35 cellular contexts compared by ENCODE assay signal in the genomic region with DNA sequence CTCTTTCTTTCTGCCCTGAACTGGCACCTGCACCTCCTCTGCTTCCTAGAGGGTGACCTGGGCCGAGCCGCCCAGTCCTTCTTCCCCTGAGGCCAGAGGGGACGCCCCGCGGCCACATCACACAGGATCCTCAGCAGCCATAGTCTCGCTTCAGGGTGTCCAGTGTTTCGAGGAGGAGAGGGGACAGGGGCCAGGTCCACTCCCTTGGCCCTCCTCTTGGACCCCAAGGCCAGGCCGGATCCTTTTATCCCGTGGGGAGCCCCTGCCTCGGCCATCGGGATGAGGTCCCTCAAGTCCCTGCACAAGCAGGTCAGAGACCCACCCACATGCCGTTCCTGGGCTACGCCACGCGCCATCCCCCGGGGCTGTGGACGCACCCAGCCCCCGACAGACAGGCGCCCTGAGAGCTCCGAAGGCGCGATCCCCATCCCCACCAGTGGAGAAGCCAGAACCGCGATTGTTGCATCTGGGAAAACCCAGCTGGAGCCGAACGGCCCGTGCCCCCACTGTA. TPM values are rescaled to one million over a fixed set of nuclear protein-coding genes. Genes with fewer than 3 reads are reported as not detected.
DNase-seq lines count a peak whose midpoint lies in the region; ATAC-seq, FAIRE-seq and TF ChIP-seq lines count a peak whose summit lies in the region.
"Had no signal": no experiment of that assay in that cellular context is flagged by ENCODE, and none has a peak within 500 bp of the region (broad histone marks: within the 10 kb centered on the region; RNA-seq: fewer than 3 reads in every experiment).

No MANE protein-coding gene starts in this region.

- H3K4me2 ChIP-seq in HepG2 (ENCODE audit: low read depth, low read length), result no peak overlapping the region
- H3K4me2 ChIP-seq: BLaER1 treated with 17β-estradiol and CSF1 and Interleukin-3, amounts not matched to agents 10 nM and 100 nM had no signal

- peaks cover 12% of the 10 kb centered on the region for H3K36me3 Mint-ChIP-seq in Calu3 (ENCODE audit: insufficient read depth, unreplicated experiment)

- intact Hi-C loops in HepG2 (cut with micrococcal nuclease; ENCODE audit: unreplicated experiment) (no loop called here), sigmoid colon (cut with DNase I) (no loop called here), Calu3 (cut with micrococcal nuclease; ENCODE audit: unreplicated experiment) (no loop called here)

- TF ChIP-seq POLR2A in HepG2 (IDR thresholded peaks at IDR 0.05; ENCODE audit: insufficient read depth in 1 of 2, low read depth in 2 of 2, low read length in 2 of 2) (0 out of 4 replicates have a peak, but pooled peaks of 1 of the 2 experiments have one; percentile 24), sigmoid colon (IDR thresholded peaks at IDR 0.05) (no peak)

- H3K4me3 ChIP-seq in H7 (ENCODE audit: insufficient read depth, low read depth, low read length) (no peak overlapping the region), HepG2 (replicated peaks in 1 of 3; ENCODE audit: insufficient read depth in 1 of 3, low read depth in 2 of 3, low read length in 3 of 3) (no peak overlapping the region), sigmoid colon (no peak overlapping the region)
- H3K4me3 ChIP-seq: BLaER1 treated with 17β-estradiol and CSF1 and Interleukin-3, amounts not matched to agents 10 nM and 100 nM; esophagus squamous epithelium; GM23248; heart right ventricle; K562; ovary; tibial artery had no signal

- TF ChIP-seq CTCF in HepG2 (CRISPR knock-in tag; IDR thresholded peaks at IDR 0.05), result no peak
- no peak for TF ChIP-seq CTCF in sigmoid colon (IDR thresholded peaks at IDR 0.05)
- no peak for TF ChIP-seq CTCF in Calu3 (IDR thresholded peaks at IDR 0.05; ENCODE audit: unreplicated experiment)

- CTCF ChIA-PET in HepG2 (lab: Yijun Ruan, JAX; ENCODE audit: low intra/inter-chr PET ratio, low total read pairs), result no interaction called here
- CTCF ChIA-PET in Calu3 (lab: Charles Lee), result interaction anchor here (0.5 kb wide), 1 partner anchor 187 kb away, joined by 8 read pairs; no protein-coding TSS in a partner anchor

- H3K4me1 ChIP-seq in HepG2 (ENCODE audit: insufficient read depth, low read length) (peaks cover 36% of the 10 kb centered on the region), sigmoid colon (peaks cover 0 to 14% (median 7%) of the 10 kb centered on the region in 4 donors)
- H3K4me1 ChIP-seq: foreskin keratinocyte had no signal

- POLR2A ChIA-PET in HepG2 (lab: Yijun Ruan, JAX), result no interaction called here

- H3K9me3 Mint-ChIP-seq in Calu3 (ENCODE audit: low read depth, unreplicated experiment), result no peaks in the 10 kb centered on the region
- H3K9me3 Mint-ChIP-seq: activated CD4-positive, alpha-beta memory T cell treated with anti-CD3 and anti-CD28 coated beads for 36 hours; activated T-helper 1 cell treated with anti-CD3 and anti-CD28 coated beads, Interleukin-12 subunit alpha, Interleukin-12 subunit beta, Interleukin-2, Interleukin-4 antibody, amounts not matched to agents 30 ng/mL and 10 ng/mL and 1 ng/mL, durations not matched to agents 14 hours and 24 hours and 36 hours; nephron had no signal

- H3K27me3 ChIP-seq in H7 (ENCODE audit: control insufficient read depth, insufficient read depth, low read length), result no peaks in the 10 kb centered on the region
- no peaks in the 10 kb centered on the region for H3K27me3 ChIP-seq in HepG2 (ENCODE audit: control insufficient read depth in 1 of 2, insufficient read depth in 2 of 2, low read length in 2 of 2)
- H3K27me3 ChIP-seq in sigmoid colon, result peaks cover 7 to 24% (median 12%) of the 10 kb centered on the region in 3 donors
- H3K27me3 ChIP-seq: foreskin keratinocyte, ovary had no signal

- BruUV-seq in HepG2 (replicated peaks; lab: Mats Ljungman, UMichigan), result no TSS peak
- no TSS peak for BruUV-seq in Calu3 (replicated peaks; lab: Mats Ljungman, UMichigan)

- H3K9me3 ChIP-seq in HepG2 (ENCODE audit: low read length) (no peaks in the 10 kb centered on the region), sigmoid colon (no peaks in the 10 kb centered on the region)
- H3K9me3 ChIP-seq: BLaER1 treated with 17β-estradiol and CSF1 and Interleukin-3, amounts not matched to agents 10 nM and 100 nM; Caco-2; esophagus squamous epithelium; heart right ventricle; ovary; tibial artery had no signal

- no peak for TF ChIP-seq RAD21 in HepG2 (CRISPR knock-in tag; IDR thresholded peaks at IDR 0.05)

- no peak overlapping the region for H3K4me3 Mint-ChIP-seq in Calu3 (ENCODE audit: low read depth, unreplicated experiment)
- H3K4me3 Mint-ChIP-seq: activated CD4-positive, alpha-beta memory T cell treated with anti-CD3 and anti-CD28 coated beads for 36 hours; activated T-helper 1 cell treated with anti-CD3 and anti-CD28 coated beads, Interleukin-12 subunit alpha, Interleukin-12 subunit beta, Interleukin-2, Interleukin-4 antibody, amounts not matched to agents 30 ng/mL and 10 ng/mL and 1 ng/mL, durations not matched to agents 14 hours and 24 hours and 36 hours; nephron had no signal

- no peak overlapping the region for H2AFZ ChIP-seq in HepG2 (ENCODE audit: low read length)
- H2AFZ ChIP-seq: GM23248 had no signal

- DNase-seq in DMS53 (lab: John Stamatoyannopoulos, UW) (peak; percentile 66), DMS53 treated with DMSO at 0.1 percent for 48 hours (lab: John Stamatoyannopoulos, UW; ENCODE audit: unreplicated experiment) (no peak), H7 (peak; percentile 76), HepG2 (ENCODE audit: low spot score) (no peak), sigmoid colon (peak; percentile 55), occipital lobe (lab: John Stamatoyannopoulos, UW) (no peak), Calu3 (no peak)
- DNase-seq: activated CD4-positive, alpha-beta memory T cell treated with anti-CD3 and anti-CD28 coated beads for 36 hours; activated CD4-positive, alpha-beta T cell treated with anti-CD3 and anti-CD28 coated beads for 1 hour; activated CD8-positive, alpha-beta memory T cell treated with anti-CD3 and anti-CD28 coated beads, Interleukin-2, amount 50 U/mL, for 4 hours; activated naive CD4-positive, alpha-beta T cell treated with anti-CD3 and anti-CD28 coated beads, Interleukin-2, amount 50 U/mL, for 16 hours; Caco-2; DND-41; esophagus squamous epithelium; foreskin keratinocyte; GF-D8; GM23248; heart right ventricle; kidney glomerular epithelial cell; NCI-H1048; NCI-H1694 treated with DMSO at 0.1 percent for 48 hours; NCI-H446 treated with DMSO at 0.1 percent for 48 hours; OCI-M1; stimulated activated CD4-positive, alpha-beta T cell treated with anti-CD3 and anti-CD28 coated beads, Interleukin-4, amount 100 ng/mL, for 1 hour; T-helper 2 cell had no signal

- H3K9ac ChIP-seq in HepG2 (ENCODE audit: insufficient read depth, low read depth, low read length), result no peak overlapping the region
- H3K9ac ChIP-seq: BLaER1 treated with 17β-estradiol and CSF1 and Interleukin-3, amounts not matched to agents 10 nM and 100 nM; GM23248 had no signal

- H4K20me1 ChIP-seq in HepG2 (ENCODE audit: insufficient read depth, low read length), result no peaks in the 10 kb centered on the region

- no peak overlapping the region for H3K27ac Mint-ChIP-seq in Calu3 (ENCODE audit: unreplicated experiment)
- H3K27ac Mint-ChIP-seq: activated CD4-positive, alpha-beta memory T cell treated with anti-CD3 and anti-CD28 coated beads for 36 hours; activated T-helper 1 cell treated with anti-CD3 and anti-CD28 coated beads, Interleukin-12 subunit alpha, Interleukin-12 subunit beta, Interleukin-2, Interleukin-4 antibody, amounts not matched to agents 30 ng/mL and 10 ng/mL and 1 ng/mL, durations not matched to agents 14 hours and 24 hours and 36 hours; nephron had no signal

- H3K79me2 ChIP-seq in HepG2 (ENCODE audit: insufficient read depth, low read length), result no peaks in the 10 kb centered on the region

- H3K4me1 Mint-ChIP-seq in Calu3 (ENCODE audit: low read depth, unreplicated experiment), result peaks cover 8% of the 10 kb centered on the region

- TF ChIP-seq EP300 in HepG2 (IDR thresholded peaks at IDR 0.05; ENCODE audit: low read depth in 2 of 2, low read length in 2 of 2), result no peak
- TF ChIP-seq EP300 in HepG2 (CRISPR knock-in tag; IDR thresholded peaks at IDR 0.05; ENCODE audit: borderline replicate concordance), result no peak
- no peak for TF ChIP-seq EP300 in sigmoid colon (IDR thresholded peaks at IDR 0.05)

- in situ Hi-C loops in HepG2 (cut with HindIII; ENCODE audit: extremely low pct_ligation_motif_present, low pct_unique_long_range_greater_than_20kb), result no loop called here

- FAIRE-seq in HepG2 (lab: Jason Lieb, UNC), result no peak
- FAIRE-seq: K562 had no signal

- H3K36me3 ChIP-seq in H7 (replicated peaks; ENCODE audit: control insufficient read depth, insufficient read depth, low read length), result no peaks in the 10 kb centered on the region
- H3K36me3 ChIP-seq in HepG2 (replicated peaks in 1 of 2; ENCODE audit: control insufficient read depth in 1 of 2, insufficient read depth in 2 of 2, low read length in 2 of 2), result no peaks in the 10 kb centered on the region; a peak in 1 of 5 replicates
- peaks cover 0 to 21% (median 8%) of the 10 kb centered on the region in 4 donors for H3K36me3 ChIP-seq in sigmoid colon
- H3K36me3 ChIP-seq: ovary had no signal

- H3K27ac ChIP-seq in HepG2 (ENCODE audit: extremely low read length, insufficient read depth, low read length) (no peak overlapping the region), sigmoid colon (no peak overlapping the region)
- H3K27ac ChIP-seq: BLaER1 treated with 17β-estradiol and CSF1 and Interleukin-3, amounts not matched to agents 10 nM and 100 nM; esophagus squamous epithelium; foreskin keratinocyte; GM23248; heart right ventricle; ovary; RWPE1; tibial artery had no signal

- no peaks in the 10 kb centered on the region for H3K27me3 Mint-ChIP-seq in Calu3 (ENCODE audit: unreplicated experiment)
- H3K27me3 Mint-ChIP-seq: activated CD4-positive, alpha-beta memory T cell treated with anti-CD3 and anti-CD28 coated beads for 36 hours had no signal

- ATAC-seq in HepG2, result no peak
- ATAC-seq in HG03097 (IDR thresholded peaks at IDR 0.05; ENCODE audit: low FRiP score, unreplicated experiment), result no peak
- ATAC-seq: foreskin keratinocyte, K562 had no signal

- WGBS in HepG2 (ENCODE audit: low lambda C conversion rate), result 95% methylated on average over 25 of the region's 27 CpGs
- 95 to 96% methylated on average over 27 of the region's 27 CpGs for WGBS in sigmoid colon, 2 donors

RNA-seq across cellular contexts. Expression of gene BHLHA15, which starts 3.6 kb away (rescaled TPM):
- 0.90 and 2.8 TPM in 2 replicates for total RNA-seq in H7 (2014; rRNA removed; shearing (Covaris generic))
- total RNA-seq in HepG2 (2016; rRNA removed; fragmentation: Illumina TruSeq; extraction: Trizol), result 4.4 and 6.1 TPM in 2 replicates
- 0.44 and 1.3 TPM in 2 replicates for total RNA-seq in HepG2 (2016; cell fraction: cytosol; rRNA removed; fragmentation: Illumina TruSeq; extraction: Trizol; ENCODE audit: low read depth)
- total RNA-seq in HepG2 (2016; cell fraction: insoluble cytoplasmic fraction; rRNA removed; fragmentation: Illumina TruSeq; extraction: Trizol), result 4.0 and 5.3 TPM in 2 replicates
- 2.9 and 3.3 TPM in 2 replicates for total RNA-seq in HepG2 (2016; cell fraction: membrane; rRNA removed; fragmentation: Illumina TruSeq; extraction: Trizol)
- 3.8 and 5.3 TPM in 2 replicates for total RNA-seq in HepG2 (2016; cell fraction: nucleus; rRNA removed; fragmentation: Illumina TruSeq; extraction: Trizol)
- 1.9 and 2.3 TPM in 2 replicates for polyA plus RNA-seq in HepG2 (2011; rRNA removed)
- 2.0 and 3.2 TPM in 2 replicates for polyA plus RNA-seq in HepG2 (2011; cell fraction: cytosol; rRNA removed)
- polyA plus RNA-seq in HepG2 (2011; cell fraction: nucleus; rRNA removed), result 2.5 and 3.0 TPM in 2 replicates
- 0.83 and 1.6 TPM in 2 replicates for polyA plus RNA-seq in HepG2 (2012)
- 0.18 and 0.37 TPM in 2 replicates for polyA plus RNA-seq in HepG2 (2016; cell fraction: cytosol; fragmentation: Illumina TruSeq; extraction: Trizol; ENCODE audit: low read depth)
- 2.3 and 3.1 TPM in 2 replicates for polyA plus RNA-seq in HepG2 (2016; cell fraction: insoluble cytoplasmic fraction; fragmentation: Illumina TruSeq; extraction: Trizol; ENCODE audit: low read depth)
- 0.77 and 1.0 TPM in 2 replicates for polyA plus RNA-seq in HepG2 (2016; cell fraction: membrane; fragmentation: Illumina TruSeq; extraction: Trizol; ENCODE audit: low read depth)
- polyA plus RNA-seq in HepG2 (2016; cell fraction: nucleus; fragmentation: Illumina TruSeq; extraction: Trizol; ENCODE audit: insufficient read depth, low read depth), result 3.6 and 4.4 TPM in 2 replicates
- 2.7 TPM in 1 of 2 replicates, not detected in the other for polyA minus RNA-seq in HepG2 (2011; rRNA and poly(A)+ RNA removed; ENCODE audit: low replicate concordance)
- polyA minus RNA-seq in HepG2 (2011; cell fraction: cytosol; rRNA and poly(A)+ RNA removed), result 2.5 and 3.4 TPM in 2 replicates
- polyA minus RNA-seq in HepG2 (2011; cell fraction: nucleus; rRNA and poly(A)+ RNA removed), result 1.8 and 2.7 TPM in 2 replicates
- total RNA-seq in sigmoid colon, result not detected
- polyA plus RNA-seq in sigmoid colon, result 1 to 10 TPM in 2 of 3 donors, not detected in 1; 1.2 to 1.4 TPM
- 10.0 TPM for total RNA-seq in occipital lobe
- 1.7 and 1.8 TPM in 2 replicates for total RNA-seq in Calu3 (2022)
- total RNA-seq: GM23248, heart right ventricle, HT1080, SK-MEL-5 had no signal
- polyA plus RNA-seq: GM23248, ovary had no signal

RNA-seq across cellular contexts. Expression of gene TECPR1, which starts 37.2 kb away (rescaled TPM):
- 12.7 and 13.7 TPM in 2 replicates for total RNA-seq in H7 (2014; rRNA removed; shearing (Covaris generic))
- 6.3 and 8.3 TPM in 2 replicates for total RNA-seq in HepG2 (2016; rRNA removed; fragmentation: Illumina TruSeq; extraction: Trizol)
- total RNA-seq in HepG2 (2016; cell fraction: cytosol; rRNA removed; fragmentation: Illumina TruSeq; extraction: Trizol; ENCODE audit: low read depth), result 1.5 and 2.3 TPM in 2 replicates
- 5.7 and 9.5 TPM in 2 replicates for total RNA-seq in HepG2 (2016; cell fraction: insoluble cytoplasmic fraction; rRNA removed; fragmentation: Illumina TruSeq; extraction: Trizol)
- 2.0 and 2.8 TPM in 2 replicates for total RNA-seq in HepG2 (2016; cell fraction: membrane; rRNA removed; fragmentation: Illumina TruSeq; extraction: Trizol)
- total RNA-seq in HepG2 (2016; cell fraction: nucleus; rRNA removed; fragmentation: Illumina TruSeq; extraction: Trizol), result 10.0 and 10.5 TPM in 2 replicates
- 2.3 and 2.5 TPM in 2 replicates for polyA plus RNA-seq in HepG2 (2011; rRNA removed)
- polyA plus RNA-seq in HepG2 (2011; cell fraction: cytosol; rRNA removed), result 1.4 and 2.3 TPM in 2 replicates
- polyA plus RNA-seq in HepG2 (2011; cell fraction: nucleus; rRNA removed), result 15.9 and 17.4 TPM in 2 replicates
- polyA plus RNA-seq in HepG2 (2012), result 4.7 and 7.6 TPM in 2 replicates
- polyA plus RNA-seq in HepG2 (2016; cell fraction: cytosol; fragmentation: Illumina TruSeq; extraction: Trizol; ENCODE audit: low read depth), result 0.37 and 0.40 TPM in 2 replicates
- 2.7 and 2.9 TPM in 2 replicates for polyA plus RNA-seq in HepG2 (2016; cell fraction: insoluble cytoplasmic fraction; fragmentation: Illumina TruSeq; extraction: Trizol; ENCODE audit: low read depth)
- 0.61 and 0.71 TPM in 2 replicates for polyA plus RNA-seq in HepG2 (2016; cell fraction: membrane; fragmentation: Illumina TruSeq; extraction: Trizol; ENCODE audit: low read depth)
- 15.6 and 16.9 TPM in 2 replicates for polyA plus RNA-seq in HepG2 (2016; cell fraction: nucleus; fragmentation: Illumina TruSeq; extraction: Trizol; ENCODE audit: insufficient read depth, low read depth)
- 2.3 and 6.5 TPM in 2 replicates for polyA minus RNA-seq in HepG2 (2011; rRNA and poly(A)+ RNA removed; ENCODE audit: low replicate concordance)
- polyA minus RNA-seq in HepG2 (2011; cell fraction: cytosol; rRNA and poly(A)+ RNA removed), result 2.5 and 4.0 TPM in 2 replicates
- 5.9 and 7.1 TPM in 2 replicates for polyA minus RNA-seq in HepG2 (2011; cell fraction: nucleus; rRNA and poly(A)+ RNA removed)
- total RNA-seq in sigmoid colon, result 10 to 100 TPM in 3 of 4 donors, 1 to 10 TPM in 1; 7.7 to 38.2 (median 18.2) TPM
- polyA plus RNA-seq in sigmoid colon, result 10 to 100 TPM; 10.2 to 32.5 (median 12.6) TPM
- total RNA-seq in occipital lobe, result 41.5 TPM
- total RNA-seq in Calu3 (2022), result 12.9 and 13.2 TPM in 2 replicates

Comparison
In these comparisons a context has a peak if more than half of its experiments do, and no peak if none do; other contexts are left out.
1. DNase-seq: peak in DMS53 (single experiment), H7 (single experiment) and sigmoid colon (single experiment); none in DMS53 treated with DMSO at 0.1 percent for 48 hours (single experiment), HepG2 (single experiment), occipital lobe (single experiment) and Calu3 (single experiment).